In the genomic region with DNA sequence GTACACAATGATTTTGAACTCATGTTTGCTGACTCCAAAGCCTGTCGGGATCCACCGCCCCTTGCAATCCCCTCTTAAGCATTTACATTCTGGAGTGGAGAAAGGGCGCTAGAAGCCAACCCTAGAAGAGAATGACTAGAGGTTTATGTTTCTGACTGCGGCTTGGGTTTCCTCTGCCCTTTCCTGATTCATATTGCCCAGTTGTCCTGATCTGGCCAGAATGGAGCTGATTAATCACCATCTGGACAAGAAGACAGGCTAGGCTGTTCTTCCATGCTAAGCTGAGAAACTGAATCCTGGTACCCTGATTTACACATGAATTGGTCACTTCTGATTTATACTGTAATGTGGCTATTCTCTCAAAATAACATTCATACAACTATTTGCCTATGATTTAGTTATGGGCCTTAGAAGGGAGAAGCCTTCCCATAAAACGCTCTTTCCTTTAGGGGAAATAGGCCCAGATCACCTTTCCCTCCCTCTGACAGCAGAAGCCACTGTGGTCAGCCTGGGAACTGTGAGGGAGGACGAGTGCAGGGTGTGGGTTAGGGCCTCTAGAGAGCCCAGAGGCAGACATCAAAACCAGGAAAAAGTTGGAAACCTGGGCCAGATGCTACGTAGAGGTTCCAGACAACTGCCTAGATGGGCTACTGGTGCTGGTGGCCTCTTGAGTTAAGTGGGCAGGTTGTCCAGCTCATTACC, we compare ENCODE assay signal across 22 cellular contexts.
DNase-seq lines count a peak whose midpoint lies in the region; ATAC-seq, FAIRE-seq and TF ChIP-seq lines count a peak whose summit lies in the region.
"Had no signal": no experiment of that assay in that cellular context is flagged by ENCODE, and none has a peak within 500 bp of the region (broad histone marks: within the 10 kb centered on the region; RNA-seq: fewer than 3 reads in every experiment).

No MANE protein-coding gene starts in this region.

- H4K5ac ChIP-seq in IMR-90 (ENCODE audit: low read depth, low read length) (no peak overlapping the region), H1 (ENCODE audit: insufficient read length, low read depth, low read length) (no peak overlapping the region)

- H3K4ac ChIP-seq in IMR-90 (ENCODE audit: low read depth, low read length) (no peak overlapping the region), H1 (replicated peaks; ENCODE audit: insufficient read length, low read depth, low read length) (no peak overlapping the region)

- peak overlapping the region; percentile 28; the same call in 1 of the 2 replicates for H2BK12ac ChIP-seq in H1 (ENCODE audit: low read depth, low read length)

- no peaks in the 10 kb centered on the region for H4K20me1 ChIP-seq in IMR-90 (ENCODE audit: insufficient read depth, low read length)
- no peaks in the 10 kb centered on the region for H4K20me1 ChIP-seq in H1 (replicated peaks in 1 of 2; ENCODE audit: control insufficient read depth in 1 of 2, insufficient read depth in 2 of 2, low read length in 2 of 2)

- H4K91ac ChIP-seq in IMR-90 (ENCODE audit: insufficient read depth, low read depth, low read length) (no peak overlapping the region), H1 (replicated peaks; ENCODE audit: insufficient read length, low read length) (no peak overlapping the region)

- TF ChIP-seq RAD21 in IMR-90 (IDR thresholded peaks at IDR 0.05; ENCODE audit: low read length) (no peak), H1 (IDR thresholded peaks at IDR 0.05 in 1 of 2, conservative IDR thresholded peaks at IDR 0.05 in 1 of 2; ENCODE audit: low read depth in 2 of 2, low read length in 2 of 2) (no peak)

- H3K4me1 ChIP-seq in IMR-90 (ENCODE audit: control insufficient read depth, insufficient read depth, low read length): peaks cover 6% of the 10 kb centered on the region; the same call in 1 of the 2 replicates
- peaks cover 0 to 11% (median 6%) of the 10 kb centered on the region in 4 experiments; a peak in 5 of 7 replicates for H3K4me1 ChIP-seq in H1 (replicated peaks in 1 of 4; ENCODE audit: control insufficient read depth in 3 of 4, insufficient read depth in 4 of 4, low read length in 3 of 4)

- POLR2A ChIA-PET in IMR-90 (lab: Charles Lee; ENCODE audit: unreplicated experiment) (no interaction called here), H1 (lab: Charles Lee; ENCODE audit: partially characterized antibody) (no interaction called here)

- H2BK120ac ChIP-seq in IMR-90 (ENCODE audit: low read depth, low read length): no peak overlapping the region
- no peak overlapping the region for H2BK120ac ChIP-seq in H1 (replicated peaks; ENCODE audit: low read depth, low read length)

- TF ChIP-seq EP300 in H1 (IDR thresholded peaks at IDR 0.05; ENCODE audit: borderline replicate concordance in 1 of 2, low read depth in 2 of 2, low read length in 2 of 2): no peak

- intact Hi-C loops in IMR-90 (cut with micrococcal nuclease): no loop called here

- DNase-seq in activated CD8-positive, alpha-beta memory T cell treated with anti-CD3 and anti-CD28 coated beads, Interleukin-2, amount 10 ng/mL, durations not matched to agents 7 days and 5 days: no peak
- DNase-seq in activated CD8-positive, alpha-beta memory T cell treated with anti-CD3 and anti-CD28 coated beads, Interleukin-2, amount 50 U/mL, for 48 hours: no peak
- DNase-seq in IMR-90 (no peak), H1 (ENCODE audit: low read depth in 1 of 2, low spot score in 2 of 2) (no peak), stromal cell of bone marrow (ENCODE audit: low read depth) (peak; percentile 50), HK-2 (ENCODE audit: unreplicated experiment) (no peak), H4 (ENCODE audit: low spot score) (no peak), NCI-H226 (no peak)
- DNase-seq: activated T-cell treated with anti-CD3 and anti-CD28 coated beads, Interleukin-2, amount 50 U/mL, for 4 hours; DMS153; mammary epithelial cell; NCI-H1694; NCI-H748 treated with DMSO at 0.1 percent for 48 hours; nucleus accumbens; spleen; substantia nigra had no signal

- in situ Hi-C loops in IMR-90 (cut with MboI; ENCODE audit: low sequenced_read_pairs): no loop called here

- H3K79me1 ChIP-seq in IMR-90 (ENCODE audit: low read depth in 1 of 2, low read length in 2 of 2) (no peaks in the 10 kb centered on the region), H1 (ENCODE audit: low read depth, low read length) (no peaks in the 10 kb centered on the region)

- H4K8ac ChIP-seq in IMR-90 (ENCODE audit: low read depth in 2 of 2, low read length in 2 of 2): no peak overlapping the region
- H4K8ac ChIP-seq in H1 (ENCODE audit: extremely low read depth, insufficient read depth, low read length): no peak overlapping the region

- H3K36me3 ChIP-seq in IMR-90 (ENCODE audit: control insufficient read depth, insufficient read depth, low read length) (no peaks in the 10 kb centered on the region), H1 (ENCODE audit: control insufficient read depth in 2 of 4, insufficient read depth in 4 of 4, low read length in 3 of 4) (no peaks in the 10 kb centered on the region)
- H3K36me3 ChIP-seq: gastroesophageal sphincter, spleen had no signal

- no peaks in the 10 kb centered on the region for H3K23me2 ChIP-seq in H1 (ENCODE audit: low read depth, low read length)

- no peak overlapping the region for H3K27ac ChIP-seq in IMR-90 (ENCODE audit: insufficient read depth, low read length)
- H3K27ac ChIP-seq in H1 (ENCODE audit: low read depth, low read length): no peak overlapping the region
- H3K27ac ChIP-seq: epithelial cell of prostate, gastroesophageal sphincter, spleen had no signal

- H3K23ac ChIP-seq in IMR-90 (ENCODE audit: low read depth, low read length): no peak overlapping the region
- H3K23ac ChIP-seq in H1 (ENCODE audit: insufficient read length): no peak overlapping the region

- H3K9ac ChIP-seq in IMR-90 (ENCODE audit: low read depth, low read length) (no peak overlapping the region), H1 (replicated peaks in 1 of 4; ENCODE audit: extremely low read depth in 1 of 4, low read depth in 3 of 4, low read length in 3 of 4) (no peak overlapping the region)

- no peaks in the 10 kb centered on the region for H3K79me2 ChIP-seq in H1 (ENCODE audit: control insufficient read depth in 1 of 2, insufficient read depth in 2 of 2, low read length in 2 of 2)

- H2AK5ac ChIP-seq in IMR-90 (ENCODE audit: low read depth, low read length) (no peak overlapping the region; the same call in 1 of the 2 replicates), H1 (ENCODE audit: low read depth, low read length) (no peak overlapping the region)

- peaks cover 57% of the 10 kb centered on the region for H3K4me1 Mint-ChIP-seq in activated CD8-positive, alpha-beta memory T cell treated with anti-CD3 and anti-CD28 coated beads, Interleukin-2, amount 10 ng/mL, durations not matched to agents 7 days and 5 days

- H3K9me3 Mint-ChIP-seq in activated CD8-positive, alpha-beta memory T cell treated with anti-CD3 and anti-CD28 coated beads, Interleukin-2, amount 10 ng/mL, durations not matched to agents 7 days and 5 days (ENCODE audit: low read depth): no peaks in the 10 kb centered on the region
- H3K9me3 Mint-ChIP-seq: activated CD4-positive, alpha-beta memory T cell treated with anti-CD3 and anti-CD28 coated beads for 36 hours; activated T-cell treated with anti-CD3 and anti-CD28 coated beads, Interleukin-2, amount 50 U/mL, for 4 hours; CD4-positive, CD25-positive, alpha-beta regulatory T cell had no signal

- WGBS in IMR-90 (ENCODE audit: extremely low coverage in 2 of 2, insufficient read length in 1 of 2), 2 experiments: no CpG with 5 or more reads among the region's 7 CpGs
- 88% methylated on average over 7 of the region's 7 CpGs; no CpG with 5 or more reads in 1 of the 2 experiments for whole genome bisulfite sequencing in H1 (ENCODE audit: extremely low coverage in 1 of 2, insufficient coverage in 1 of 2, insufficient read length in 1 of 2, insufficient replicate concordance in 2 of 2, low coverage in 1 of 2, low lambda C conversion rate in 2 of 2, missing lambda C conversion rate in 1 of 2), 2 experiments

- H3K27me3 ChIP-seq in IMR-90 (ENCODE audit: control insufficient read depth, insufficient read depth, low read length): no peaks in the 10 kb centered on the region
- no peaks in the 10 kb centered on the region; a peak in 1 of 7 replicates for H3K27me3 ChIP-seq in H1 (replicated peaks in 1 of 4; ENCODE audit: control insufficient read depth in 3 of 4, extremely low read depth in 1 of 4, insufficient read depth in 3 of 4, low read length in 3 of 4)
- H3K27me3 ChIP-seq: gastroesophageal sphincter, spleen had no signal

- no peak overlapping the region for H2BK20ac ChIP-seq in IMR-90 (ENCODE audit: low read depth, low read length)
- no peak overlapping the region for H2BK20ac ChIP-seq in H1 (ENCODE audit: low read length)

- H2BK15ac ChIP-seq in IMR-90 (ENCODE audit: low read depth, low read length): 0 out of 3 replicates have a peak overlapping the region, but pooled peaks have one; percentile 42
- no peak overlapping the region for H2BK15ac ChIP-seq in H1 (ENCODE audit: low read length)

- TF ChIP-seq POLR2A in IMR-90 (IDR thresholded peaks at IDR 0.05; ENCODE audit: low read depth, low read length): no peak
- no peak for TF ChIP-seq POLR2A in H1 (IDR thresholded peaks at IDR 0.05; ENCODE audit: control extremely low read depth in 1 of 2, low read depth in 2 of 2, low read length in 2 of 2)

- no peaks in the 10 kb centered on the region for H3K27me3 Mint-ChIP-seq in activated CD8-positive, alpha-beta memory T cell treated with anti-CD3 and anti-CD28 coated beads, Interleukin-2, amount 10 ng/mL, durations not matched to agents 7 days and 5 days

- no TSS peak for BruUV-seq in IMR-90 (replicated peaks; lab: Mats Ljungman, UMichigan)

- no peak overlapping the region for H3K18ac ChIP-seq in IMR-90 (ENCODE audit: low read depth, low read length)
- no peak overlapping the region; the same call in 1 of the 2 replicates for H3K18ac ChIP-seq in H1 (ENCODE audit: extremely low read depth, low read length)

- H2AK9ac ChIP-seq in IMR-90 (replicated peaks; ENCODE audit: low read depth, low read length, poor library complexity): no peak overlapping the region

- H2AFZ ChIP-seq in IMR-90 (replicated peaks; ENCODE audit: low read length, poor library complexity): no peak overlapping the region
- no peak overlapping the region for H2AFZ ChIP-seq in H1 (ENCODE audit: low read length)

- TF ChIP-seq CTCF in IMR-90 (conservative IDR thresholded peaks at IDR 0.05; ENCODE audit: low read depth, low read length) (no peak), H1 (IDR thresholded peaks at IDR 0.05; ENCODE audit: control extremely low read depth in 1 of 3, insufficient read depth in 1 of 3, low read depth in 1 of 3, low read length in 3 of 3) (no peak)

- H3K9me1 ChIP-seq in IMR-90 (ENCODE audit: insufficient read depth, low read length): peaks cover 2% of the 10 kb centered on the region; the same call in 1 of the 2 replicates

- H3K56ac ChIP-seq in IMR-90 (ENCODE audit: extremely low read depth, insufficient read depth, low read length): no peak overlapping the region
- no peak overlapping the region for H3K56ac ChIP-seq in H1 (replicated peaks; ENCODE audit: insufficient read length, low read depth, low read length)

- peak; percentile 13 for ATAC-seq in activated CD8-positive, alpha-beta memory T cell treated with anti-CD3 and anti-CD28 coated beads, Interleukin-2, amount 10 ng/mL, durations not matched to agents 7 days and 5 days
- no peak for ATAC-seq in IMR-90 (ENCODE audit: low read depth)
- ATAC-seq: gastroesophageal sphincter had no signal

- H3K9me3 ChIP-seq in IMR-90 (ENCODE audit: control insufficient read depth, insufficient read depth, low read length) (peaks cover 2% of the 10 kb centered on the region; the same call in 1 of the 2 replicates), H1 (ENCODE audit: insufficient read depth in 2 of 2, low read depth in 1 of 2, low read length in 1 of 2) (peaks cover 0 to 5% of the 10 kb centered on the region in 2 experiments; a peak in 1 of 4 replicates)
- H3K9me3 ChIP-seq: spleen had no signal

- H2BK5ac ChIP-seq in IMR-90 (ENCODE audit: low read depth, low read length, poor library complexity, severe bottlenecking): no peak overlapping the region
- no peak overlapping the region for H2BK5ac ChIP-seq in H1 (ENCODE audit: low read depth, low read length)

- CTCF ChIA-PET in activated CD8-positive, alpha-beta memory T cell treated with anti-CD3 and anti-CD28 coated beads, Interleukin-2, amount 10 ng/mL, durations not matched to agents 7 days and 5 days (lab: Charles Lee): no interaction called here
- CTCF ChIA-PET in IMR-90 (lab: Yijun Ruan, JAX) (no interaction called here), H1 (lab: Charles Lee; ENCODE audit: partially characterized antibody) (interaction anchor here (1.4 kb wide), 1 partner anchor 16 kb away, joined by 3 read pairs; no protein-coding TSS in a partner anchor)

- no peak overlapping the region for H3K4me2 ChIP-seq in IMR-90 (ENCODE audit: low read depth, low read length)
- H3K4me2 ChIP-seq in H1 (ENCODE audit: insufficient read depth in 1 of 2, low read depth in 2 of 2, low read length in 2 of 2): no peak overlapping the region; a peak in 1 of 4 replicates

- H3K36me3 Mint-ChIP-seq in activated CD8-positive, alpha-beta memory T cell treated with anti-CD3 and anti-CD28 coated beads, Interleukin-2, amount 10 ng/mL, durations not matched to agents 7 days and 5 days: peaks cover 10% of the 10 kb centered on the region
- H3K36me3 Mint-ChIP-seq: activated CD4-positive, alpha-beta memory T cell treated with anti-CD3 and anti-CD28 coated beads for 36 hours; CD4-positive, CD25-positive, alpha-beta regulatory T cell had no signal

- dilution Hi-C loops in IMR-90 (cut with HindIII; ENCODE audit: low sequenced_read_pairs, unreplicated experiment): no loop called here

- FAIRE-seq in H1 (lab: Jason Lieb, UNC): no peak
- FAIRE-seq: urothelium cell line had no signal

- H3K14ac ChIP-seq in IMR-90 (replicated peaks; ENCODE audit: low read depth, low read length): no peak overlapping the region
- H3K14ac ChIP-seq in H1 (ENCODE audit: insufficient read length): no peak overlapping the region

- H3K4me3 ChIP-seq in IMR-90 (ENCODE audit: insufficient read depth, low read depth, low read length): no peak overlapping the region
- H3K4me3 ChIP-seq in H1 (ENCODE audit: extremely low read depth in 1 of 4, insufficient read depth in 2 of 4, low read depth in 3 of 4, low read length in 4 of 4): no peak overlapping the region
- H3K4me3 ChIP-seq: gastroesophageal sphincter, spleen had no signal

- no peak overlapping the region for H3K4me3 Mint-ChIP-seq in activated CD8-positive, alpha-beta memory T cell treated with anti-CD3 and anti-CD28 coated beads, Interleukin-2, amount 10 ng/mL, durations not matched to agents 7 days and 5 days
- H3K4me3 Mint-ChIP-seq: activated CD4-positive, alpha-beta memory T cell treated with anti-CD3 and anti-CD28 coated beads for 36 hours; activated naive CD4-positive, alpha-beta T cell treated with anti-CD3 and anti-CD28 coated beads for 36 hours; activated T-cell treated with anti-CD3 and anti-CD28 coated beads, Interleukin-2, amount 50 U/mL, for 4 hours; CD4-positive, CD25-positive, alpha-beta regulatory T cell had no signal

- H3K27ac Mint-ChIP-seq in activated CD8-positive, alpha-beta memory T cell treated with anti-CD3 and anti-CD28 coated beads, Interleukin-2, amount 10 ng/mL, durations not matched to agents 7 days and 5 days: peak overlapping the region; percentile 75
- H3K27ac Mint-ChIP-seq: activated CD4-positive, alpha-beta memory T cell treated with anti-CD3 and anti-CD28 coated beads for 36 hours; activated naive CD4-positive, alpha-beta T cell treated with anti-CD3 and anti-CD28 coated beads for 36 hours; CD4-positive, CD25-positive, alpha-beta regulatory T cell had no signal
